In genomic region chr2:38875576-38876367, GRCh38 we compare ENCODE assay signal across 8 cellular contexts. TPM values are rescaled to one million over a fixed set of nuclear protein-coding genes. Genes with fewer than 3 reads are reported as not detected.
DNase-seq lines count a peak whose midpoint lies in the region; ATAC-seq and TF ChIP-seq lines count a peak whose summit lies in the region.

TSS of gene DHX57 (minus strand) at chr2:38875934. CDS start at chr2:38868405, 7,529 bp downstream.
TSS of gene MORN2 (plus strand) at chr2:38875976.

- under 1% methylated on average over 52 of the region's 52 CpGs for WGBS in HUES64

- H3K4me3 ChIP-seq in HUES64 (ENCODE audit: low read length) (peak within 1 kb of the TSS; percentile 83), OCI-LY3 (ENCODE audit: low read length) (peak within 1 kb of the TSS; percentile 95), muscle layer of colon (ENCODE audit: low read depth in 1 of 2, low read length in 2 of 2) (peak within 1 kb of the TSS; percentile 48 to 97)

- peak within 1 kb of the TSS; percentile 93 for H3K4me2 ChIP-seq in OCI-LY3 (ENCODE audit: low read length)

- H3K9ac ChIP-seq in HUES64 (ENCODE audit: low read depth, low read length), result peak within 1 kb of the TSS; percentile 71
- peak within 1 kb of the TSS; percentile 64 for H3K9ac ChIP-seq in OCI-LY3 (ENCODE audit: low read length)
- H3K9ac ChIP-seq in muscle layer of colon (ENCODE audit: low read length), result peak within 1 kb of the TSS; percentile 70

- peak; percentile 100 for ATAC-seq in GM21526 (IDR thresholded peaks at IDR 0.05; ENCODE audit: low FRiP score, unreplicated experiment)
- peak; percentile 98 for ATAC-seq in esophagus mucosa

- H3K4me1 ChIP-seq in HUES64 (ENCODE audit: insufficient read depth, low read length) (no peaks in the 10 kb centered on the region), OCI-LY3 (ENCODE audit: low read length) (peaks cover 9% of the 10 kb centered on the region), muscle layer of colon (ENCODE audit: insufficient read depth, low read length) (peaks cover 13% of the 10 kb centered on the region)

- H3K9me3 ChIP-seq in HUES64 (ENCODE audit: insufficient read depth, low read depth, low read length) (no peaks in the 10 kb centered on the region), OCI-LY3 (ENCODE audit: insufficient read depth, low read length) (no peaks in the 10 kb centered on the region), muscle layer of colon (ENCODE audit: low read length) (no peaks in the 10 kb centered on the region)

- no peak within 1 kb of the TSS for H3K27ac ChIP-seq in HUES64 (ENCODE audit: low read depth, low read length)
- H3K27ac ChIP-seq in OCI-LY3 (ENCODE audit: low read length), result no peak within 1 kb of the TSS
- peak within 1 kb of the TSS; percentile 68 for H3K27ac ChIP-seq in muscle layer of colon (ENCODE audit: low read depth, low read length)

- H3K36me3 ChIP-seq in HUES64 (ENCODE audit: insufficient read depth, low read length), result no peaks in the 10 kb centered on the region
- peaks cover 5% of the 10 kb centered on the region for H3K36me3 ChIP-seq in OCI-LY3 (replicated peaks; ENCODE audit: low read depth, low read length)
- H3K36me3 ChIP-seq in muscle layer of colon (ENCODE audit: insufficient read depth, low read length), result peaks cover under 1% of the 10 kb centered on the region

- peak within 1 kb of the TSS; percentile 94 for H2AFZ ChIP-seq in OCI-LY3 (ENCODE audit: low read depth, low read length)

- peak; percentile 68 for DNase-seq in DMS153 (lab: John Stamatoyannopoulos, UW)
- DNase-seq in activated T-cell treated with anti-CD3 and anti-CD28 coated beads for 4 hours, result peak; percentile 71
- DNase-seq in stimulated activated CD8-positive, alpha-beta memory T cell treated with anti-CD3 and anti-CD28 coated beads, Interleukin-4, amount 100 ng/mL, for 48 hours, result peak; percentile 87

- H3K27me3 ChIP-seq in HUES64 (ENCODE audit: insufficient read depth, low read length), result no peaks in the 10 kb centered on the region
- no peaks in the 10 kb centered on the region for H3K27me3 ChIP-seq in OCI-LY3 (ENCODE audit: low read depth, low read length)
- no peaks in the 10 kb centered on the region for H3K27me3 ChIP-seq in muscle layer of colon (ENCODE audit: control insufficient read depth in 1 of 2, insufficient read depth in 2 of 2, low read length in 2 of 2)

- H3K79me2 ChIP-seq in OCI-LY3 (ENCODE audit: low read length), result peaks cover 16% of the 10 kb centered on the region

- TF ChIP-seq CTCF in OCI-LY3 (IDR thresholded peaks at IDR 0.05; ENCODE audit: low read depth, low read length), result no peak

- no peaks in the 10 kb centered on the region for H4K20me1 ChIP-seq in OCI-LY3 (ENCODE audit: insufficient read depth, low read length)

RNA-seq across cellular contexts. Expression of gene DHX57, which starts in this region (rescaled TPM):
- polyA plus RNA-seq in HUES64 (2013, experiment 1 of 2), result 24.6 TPM
- 22.3 TPM for polyA plus RNA-seq in HUES64 (2013, experiment 2 of 2)
- 9.0 TPM for total RNA-seq in esophagus mucosa

RNA-seq across cellular contexts. Expression of gene MORN2, which starts in this region (rescaled TPM):
- 12.6 TPM for polyA plus RNA-seq in HUES64 (2013, experiment 1 of 2)
- 14.3 TPM for polyA plus RNA-seq in HUES64 (2013, experiment 2 of 2)
- total RNA-seq in esophagus mucosa, result 11.2 TPM
